In genomic region chr9:2043881-2044462, GRCh38 we compare ENCODE assay signal across 13 cellular contexts. TPM values are rescaled to one million over a fixed set of nuclear protein-coding genes. Genes with fewer than 3 reads are reported as not detected.
DNase-seq lines count a peak whose midpoint lies in the region; ATAC-seq lines count a peak whose summit lies in the region.
"Had no signal": no experiment of that assay in that cellular context is flagged by ENCODE, and none has a peak within 500 bp of the region (broad histone marks: within the 10 kb centered on the region; RNA-seq: fewer than 3 reads in every experiment).

No MANE protein-coding gene starts in this region.

- intact Hi-C loops in CD4-positive, alpha-beta memory T cell (cut with micrococcal nuclease): no loop called here

- H3K27me3 Mint-ChIP-seq in CD4-positive, alpha-beta memory T cell: no peaks in the 10 kb centered on the region
- no peaks in the 10 kb centered on the region for H3K27me3 Mint-ChIP-seq in central memory CD8-positive, alpha-beta T cell
- H3K27me3 Mint-ChIP-seq: dendritic cell treated with granulocyte-macrophage colony-stimulating factor and Interleukin-4, amounts not matched to agents 40 ng/mL and 50 ng/mL, for 4 days had no signal

- H3K4me3 ChIP-seq in CD4-positive, alpha-beta memory T cell (ENCODE audit: low read length in 2 of 2): no peak overlapping the region
- H3K4me3 ChIP-seq in SJCRH30: no peak overlapping the region
- H3K4me3 ChIP-seq: pancreas had no signal

- peaks cover 41% of the 10 kb centered on the region for H3K36me3 ChIP-seq in CD4-positive, alpha-beta memory T cell (ENCODE audit: insufficient read depth, low read length)
- H3K36me3 ChIP-seq in SJCRH30: peaks cover 3% of the 10 kb centered on the region; the same call in 1 of the 2 replicates

- no peak for DNase-seq in CD4-positive, alpha-beta memory T cell
- no peak for DNase-seq in central memory CD8-positive, alpha-beta T cell (ENCODE audit: low spot score in 2 of 2)
- DNase-seq in SJCRH30 (no peak), NCI-H1048 (lab: John Stamatoyannopoulos, UW) (no peak), NK-92 (lab: John Stamatoyannopoulos, UW; ENCODE audit: unreplicated experiment) (no peak), HUDEP-2 (lab: John Stamatoyannopoulos, UW; ENCODE audit: unreplicated experiment in 76 of 76) (no peak)
- DNase-seq: AML-193, GDM1, NCI-H510A treated with DMSO at 0.1 percent for 48 hours, pancreas had no signal

- peaks cover 0 to 5% (median 0%) of the 10 kb centered on the region in 8 donors for H3K9me3 Mint-ChIP-seq in CD4-positive, alpha-beta memory T cell
- H3K9me3 Mint-ChIP-seq in central memory CD8-positive, alpha-beta T cell: no peaks in the 10 kb centered on the region
- H3K9me3 Mint-ChIP-seq: dendritic cell treated with granulocyte-macrophage colony-stimulating factor and Interleukin-4, amounts not matched to agents 40 ng/mL and 50 ng/mL, for 4 days had no signal

- POLR2A ChIA-PET in CD4-positive, alpha-beta memory T cell (lab: Charles Lee; ENCODE audit: partially characterized antibody): interaction anchor here (0.6 to 1.2 kb wide), 4 partner anchors 9 to 29 kb away, joined by 3 to 6 read pairs (median 4); partner anchors contain the start of gene SMARCA2

- H3K9me3 ChIP-seq in CD4-positive, alpha-beta memory T cell (ENCODE audit: control insufficient read depth in 1 of 2, low read length in 2 of 2): no peaks in the 10 kb centered on the region
- no peaks in the 10 kb centered on the region for H3K9me3 ChIP-seq in SJCRH30 (replicated peaks)
- H3K9me3 ChIP-seq: pancreas had no signal

- peaks cover 32 to 65% (median 48%) of the 10 kb centered on the region in 4 donors for H3K4me1 Mint-ChIP-seq in CD4-positive, alpha-beta memory T cell
- H3K4me1 Mint-ChIP-seq in central memory CD8-positive, alpha-beta T cell: peaks cover 32% of the 10 kb centered on the region

- H3K4me3 Mint-ChIP-seq in CD4-positive, alpha-beta memory T cell: peak overlapping the region in 4 of 8 donors; percentile 1 to 29 (median 17)
- no peak overlapping the region for H3K4me3 Mint-ChIP-seq in central memory CD8-positive, alpha-beta T cell
- H3K4me3 Mint-ChIP-seq: dendritic cell treated with granulocyte-macrophage colony-stimulating factor and Interleukin-4, amounts not matched to agents 40 ng/mL and 50 ng/mL, for 4 days had no signal

- H3K27me3 ChIP-seq in CD4-positive, alpha-beta memory T cell (ENCODE audit: insufficient read depth, low read length): no peaks in the 10 kb centered on the region
- no peaks in the 10 kb centered on the region for H3K27me3 ChIP-seq in SJCRH30
- H3K27me3 ChIP-seq: pancreas had no signal

- H3K27ac Mint-ChIP-seq in CD4-positive, alpha-beta memory T cell: peak overlapping the region; percentile 56 to 86 (median 76)
- H3K27ac Mint-ChIP-seq in central memory CD8-positive, alpha-beta T cell (ENCODE audit: low read depth): peak overlapping the region; percentile 16
- H3K27ac Mint-ChIP-seq: dendritic cell treated with granulocyte-macrophage colony-stimulating factor and Interleukin-4, amounts not matched to agents 40 ng/mL and 50 ng/mL, for 4 days had no signal

- peaks cover 18% of the 10 kb centered on the region for H3K4me1 ChIP-seq in CD4-positive, alpha-beta memory T cell (ENCODE audit: insufficient read depth, low read length)
- no peaks in the 10 kb centered on the region for H3K4me1 ChIP-seq in SJCRH30
- H3K4me1 ChIP-seq: pancreas had no signal

- CTCF ChIA-PET in CD4-positive, alpha-beta memory T cell (lab: Charles Lee; ENCODE audit: partially characterized antibody): interaction anchor here (1.5 kb wide), 1 partner anchor 18 kb away, joined by 4 read pairs; no protein-coding TSS in a partner anchor

- ATAC-seq in GM19397 (IDR thresholded peaks at IDR 0.05; ENCODE audit: unreplicated experiment) (peak; percentile 75), HG03108 (IDR thresholded peaks at IDR 0.05; ENCODE audit: unreplicated experiment) (peak; percentile 56)
- ATAC-seq in central memory CD8-positive, alpha-beta T cell (replicated peaks; ENCODE audit: extremely low read depth, poor library complexity, severe bottlenecking): no peak

- H3K27ac ChIP-seq in CD4-positive, alpha-beta memory T cell (ENCODE audit: low read depth, low read length): no peak overlapping the region
- no peak overlapping the region for H3K27ac ChIP-seq in SJCRH30
- H3K27ac ChIP-seq: pancreas had no signal

- peaks cover 51 to 86% of the 10 kb centered on the region in 2 donors for H3K36me3 Mint-ChIP-seq in CD4-positive, alpha-beta memory T cell
- peaks cover 58% of the 10 kb centered on the region for H3K36me3 Mint-ChIP-seq in central memory CD8-positive, alpha-beta T cell (ENCODE audit: insufficient read depth)

RNA-seq across cellular contexts. Expression of gene SMARCA2, which starts 28.8 kb away (rescaled TPM):
- total RNA-seq in CD4-positive, alpha-beta memory T cell: 100 to 1,000 TPM; 227 to 245 TPM
- 10 to 100 TPM; 18.5 to 57.4 TPM for polyA plus RNA-seq in CD4-positive, alpha-beta memory T cell
- total RNA-seq in SJCRH30 (2014; rRNA removed; shearing (Covaris generic)): 45.1 and 64.7 TPM in 2 replicates
